In the genomic region with DNA sequence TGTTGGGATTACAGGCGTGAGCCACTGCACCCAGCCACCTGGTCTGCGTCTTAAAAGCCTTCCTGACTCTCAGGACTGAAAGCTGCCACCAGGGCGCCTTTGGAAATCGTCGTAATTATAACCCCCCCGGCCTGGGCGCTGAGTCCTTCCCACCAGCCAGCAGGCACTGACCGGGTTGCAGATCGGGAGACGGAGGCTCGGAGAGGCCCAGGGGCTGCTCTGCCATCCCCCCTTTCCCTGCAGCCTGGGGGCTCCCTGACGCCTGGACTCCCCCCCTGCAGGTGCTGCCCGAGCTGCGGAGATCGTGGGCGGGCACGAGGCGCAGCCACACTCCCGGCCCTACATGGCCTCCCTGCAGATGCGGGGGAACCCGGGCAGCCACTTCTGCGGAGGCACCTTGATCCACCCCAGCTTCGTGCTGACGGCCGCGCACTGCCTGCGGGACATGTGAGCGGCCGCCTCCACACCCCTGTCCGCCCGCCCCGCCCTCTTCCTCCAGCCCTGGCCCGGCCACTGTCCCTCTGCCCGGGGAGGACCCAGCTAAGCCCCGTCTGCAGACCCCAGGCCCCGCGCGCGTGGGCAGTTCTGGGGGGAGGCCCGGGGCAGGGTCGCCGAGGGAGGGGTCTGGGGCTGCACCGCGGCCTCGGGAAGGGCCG, we compare ENCODE assay signal across 10 cellular contexts. TPM values are rescaled to one million over a fixed set of nuclear protein-coding genes. Genes with fewer than 3 reads are reported as not detected.
DNase-seq lines count a peak whose midpoint lies in the region; ATAC-seq, FAIRE-seq and TF ChIP-seq lines count a peak whose summit lies in the region.
"Had no signal": no experiment of that assay in that cellular context is flagged by ENCODE, and none has a peak within 500 bp of the region (broad histone marks: within the 10 kb centered on the region; RNA-seq: fewer than 3 reads in every experiment).

No MANE protein-coding gene starts in this region.

- TF ChIP-seq CTCF in A549 (IDR thresholded peaks at IDR 0.05) (no peak), HEK293 (tag by site-specific recombination; IDR thresholded peaks at IDR 0.05) (peak; percentile 19; the same call in 1 of the 2 replicates), MCF 10A (IDR thresholded peaks at IDR 0.05; ENCODE audit: unreplicated experiment) (no peak), right lobe of liver (IDR thresholded peaks at IDR 0.05) (no peak)

- H3K36me3 Mint-ChIP-seq in MCF 10A (ENCODE audit: insufficient read depth, unreplicated experiment) = no peaks in the 10 kb centered on the region

- intact Hi-C loops in MCF 10A (cut with micrococcal nuclease) (no loop called here), right lobe of liver (cut with DNase I) (no loop called here)

- peaks cover 23% of the 10 kb centered on the region for H3K27me3 Mint-ChIP-seq in MCF 10A (ENCODE audit: insufficient read depth, unreplicated experiment)

- ATAC-seq in A549 (peak; percentile 83 to 84), right lobe of liver (peak; percentile 64 to 74 (median 67)), GM19395 (IDR thresholded peaks at IDR 0.05; ENCODE audit: unreplicated experiment) (no peak)

- no peak for TF ChIP-seq POLR2A in A549 (IDR thresholded peaks at IDR 0.05; ENCODE audit: low read length)
- no peak for TF ChIP-seq POLR2A in right lobe of liver (IDR thresholded peaks at IDR 0.05)

- TF ChIP-seq EP300 in A549 (IDR thresholded peaks at IDR 0.05) = no peak

- POLR2A ChIA-PET in A549 (lab: Yijun Ruan, JAX) (no interaction called here), HEK293 (lab: Yijun Ruan, JAX) (interaction anchor here (0.6 kb wide), 1 partner anchor 20 kb away, joined by 6 read pairs; no protein-coding TSS in a partner anchor), MCF 10A (lab: Yijun Ruan, JAX) (interaction anchor here (0.7 kb wide), 1 partner anchor 25 kb away, joined by 3 read pairs; no protein-coding TSS in a partner anchor)

- H3K27ac ChIP-seq in A549 (peak overlapping the region; percentile 53 to 85; a peak in 5 of 6 replicates), HEK293 (ENCODE audit: extremely low read depth, low read depth, low read length) (no peak overlapping the region), right lobe of liver (no peak overlapping the region)

- no TSS peak for BruUV-seq in MCF 10A (replicated peaks; lab: Mats Ljungman, UMichigan)

- no peaks in the 10 kb centered on the region for H3K36me3 ChIP-seq in HEK293 (ENCODE audit: control insufficient read depth in 2 of 2, insufficient read depth in 1 of 2, low read length in 2 of 2)
- H3K36me3 ChIP-seq in right lobe of liver = no peaks in the 10 kb centered on the region

- WGBS in A549 (ENCODE audit: missing lambda C conversion rate) = 0% methylated on average over 5 of the region's 46 CpGs
- WGBS in right lobe of liver (ENCODE audit: insufficient coverage, low coverage, low lambda C conversion rate, missing lambda C conversion rate) = 0% methylated on average over 1 of the region's 46 CpGs

- H3K4me1 Mint-ChIP-seq in MCF 10A (ENCODE audit: insufficient read depth, unreplicated experiment) = peaks cover 12% of the 10 kb centered on the region

- peak in 1 of 2 experiments; percentile 55 for DNase-seq in A549 (ENCODE audit: low read depth in 1 of 2, low spot score in 1 of 2)
- DNase-seq in MCF 10A (ENCODE audit: unreplicated experiment) = peak; percentile 33
- DNase-seq in right lobe of liver = peak in 1 of 3 donors; percentile 58
- no peak for DNase-seq in SK-N-DZ (ENCODE audit: low spot score)
- DNase-seq in NCI-H2171 treated with DMSO at 0.1 percent for 48 hours (lab: John Stamatoyannopoulos, UW) = no peak
- DNase-seq in H4 (ENCODE audit: low spot score) = no peak
- DNase-seq: DMS153 had no signal

- no peak for FAIRE-seq in A549 (lab: Jason Lieb, UNC)

- CTCF ChIA-PET in A549 (lab: Yijun Ruan, JAX) (interaction anchor here (1.1 to 1.2 kb wide), 2 partner anchors 17 to 73 kb away, joined by 3 to 5 read pairs; no protein-coding TSS in a partner anchor), HEK293 (lab: Yijun Ruan, JAX) (interaction anchor here (1.0 kb wide), 1 partner anchor 14 kb away, joined by 3 read pairs; no protein-coding TSS in a partner anchor), MCF 10A (lab: Yijun Ruan, JAX) (interaction anchor here (0.6 to 0.8 kb wide), 3 partner anchors 50 to 115 kb away, joined by 3 to 4 read pairs (median 3); a partner anchor contains a TSS)

- H3K4me2 ChIP-seq in A549 = peak overlapping the region; percentile 99

- H3K27me3 ChIP-seq in right lobe of liver = peaks cover 0 to 8% of the 10 kb centered on the region in 2 donors

- TF ChIP-seq RAD21 in A549 (conservative IDR thresholded peaks at IDR 0.05 in 1 of 2, IDR thresholded peaks at IDR 0.05 in 1 of 2) = no peak

- peak overlapping the region; percentile 59 for H3K4me3 Mint-ChIP-seq in MCF 10A (ENCODE audit: unreplicated experiment)
- H3K4me3 Mint-ChIP-seq: T-helper 1 cell treated with Interleukin-12 subunit alpha and Interleukin-12 subunit beta and Interleukin-4 antibody, amounts not matched to agents 30 μg/mL and 1 μg/mL, for 36 hours had no signal

- H3K9me3 ChIP-seq in A549 (no peaks in the 10 kb centered on the region), HEK293 (ENCODE audit: control insufficient read depth, insufficient read depth, low read depth, low read length) (no peaks in the 10 kb centered on the region), right lobe of liver (no peaks in the 10 kb centered on the region)

- no peak overlapping the region for H3K27ac Mint-ChIP-seq in MCF 10A (ENCODE audit: low read depth, unreplicated experiment)
- H3K27ac Mint-ChIP-seq: T-helper 1 cell treated with Interleukin-12 subunit alpha and Interleukin-12 subunit beta and Interleukin-4 antibody, amounts not matched to agents 30 μg/mL and 1 μg/mL, for 36 hours had no signal

- H3K4me1 ChIP-seq in A549 = peaks cover 9% of the 10 kb centered on the region; the same call in 1 of the 3 replicates
- H3K4me1 ChIP-seq in HEK293 (ENCODE audit: control insufficient read depth, insufficient read depth, low read length) = no peaks in the 10 kb centered on the region; the same call in 1 of the 2 replicates
- peaks cover 0 to 8% (median 0%) of the 10 kb centered on the region in 4 donors for H3K4me1 ChIP-seq in right lobe of liver

- peaks cover 7% of the 10 kb centered on the region for H3K9me3 Mint-ChIP-seq in MCF 10A (ENCODE audit: unreplicated experiment)
- H3K9me3 Mint-ChIP-seq: T-helper 1 cell treated with Interleukin-12 subunit alpha and Interleukin-12 subunit beta and Interleukin-4 antibody, amounts not matched to agents 30 μg/mL and 1 μg/mL, for 36 hours had no signal

- H3K4me3 ChIP-seq in A549 (peak overlapping the region; percentile 47), HEK293 (ENCODE audit: low read depth, low read length) (peak overlapping the region; percentile 9), right lobe of liver (no peak overlapping the region)

RNA-seq across cellular contexts. Expression of a gene that starts 2.5 kb away (rescaled TPM):
- polyA plus RNA-seq in A549 (2011; rRNA removed) (0.21 and 0.36 TPM in 2 replicates), A549 (2017; fragmentation: RNase III; extraction: RNeasy Plus Mini Kit Qiagen cat#74134 plus additional on column Dnase treatment) (0.18 to 0.39 TPM (median 0.24 TPM) in 3 replicates)
- 0.53 and 0.69 TPM in 2 replicates for polyA plus RNA-seq in A549 (2012; cell fraction: cytosol; rRNA removed)
- polyA plus RNA-seq in A549 (2012; cell fraction: nucleus; rRNA removed) = 0.34 and 0.65 TPM in 2 replicates
- 0.44 TPM in 1 of 2 replicates, not detected in the other for polyA minus RNA-seq in A549 (2011; rRNA and poly(A)+ RNA removed)
- total RNA-seq in MCF 10A (2022) (not detected in 2 replicates), right lobe of liver (1 to 10 TPM in 2 of 6 experiments, not detected in 4; 2.3 to 2.9 TPM)
- not detected in 2 replicates for polyA plus RNA-seq in SK-N-DZ (2014; cell fraction: cytosol; rRNA removed)
- not detected in 2 replicates for polyA plus RNA-seq in SK-N-DZ (2014; cell fraction: nucleus; rRNA removed)
- 0.72 TPM in 1 of 2 replicates, not detected in the other for total RNA-seq in H4 (2014; rRNA removed; shearing (Covaris generic))

RNA-seq across cellular contexts. Expression of a gene that starts 8.8 kb away (rescaled TPM):
- 0.15 and 0.35 TPM in 2 replicates for polyA plus RNA-seq in A549 (2011; rRNA removed)
- 0.15 and 0.22 TPM in 2 replicates for polyA plus RNA-seq in A549 (2012; cell fraction: cytosol; rRNA removed)
- 0.42 and 0.48 TPM in 2 replicates for polyA plus RNA-seq in A549 (2012; cell fraction: nucleus; rRNA removed)
- 0.14 to 0.15 TPM (median 0.15 TPM) in 3 replicates for polyA plus RNA-seq in A549 (2017; fragmentation: RNase III; extraction: RNeasy Plus Mini Kit Qiagen cat#74134 plus additional on column Dnase treatment)
- polyA minus RNA-seq in A549 (2011; rRNA and poly(A)+ RNA removed) = not detected in 2 replicates
- not detected in 2 replicates for total RNA-seq in MCF 10A (2022)
- total RNA-seq in right lobe of liver = 1 to 10 TPM in 2 of 6 experiments, under 1 TPM in 1, not detected in 3; 0.59 to 4.2 (median 3.3) TPM
- polyA plus RNA-seq in SK-N-DZ (2014; cell fraction: cytosol; rRNA removed) = not detected in 2 replicates
- polyA plus RNA-seq in SK-N-DZ (2014; cell fraction: nucleus; rRNA removed) = not detected in 2 replicates
- not detected in 2 replicates for total RNA-seq in H4 (2014; rRNA removed; shearing (Covaris generic))

RNA-seq across cellular contexts. Expression of a gene that starts 15.7 kb away (rescaled TPM):
- polyA plus RNA-seq in A549 (2011; rRNA removed) (0.15 and 0.31 TPM in 2 replicates), A549 (2017; fragmentation: RNase III; extraction: RNeasy Plus Mini Kit Qiagen cat#74134 plus additional on column Dnase treatment) (0.26 to 0.55 TPM (median 0.32 TPM) in 3 replicates)
- 0.16 and 0.26 TPM in 2 replicates for polyA plus RNA-seq in A549 (2012; cell fraction: cytosol; rRNA removed)
- polyA plus RNA-seq in A549 (2012; cell fraction: nucleus; rRNA removed) = 4.7 and 5.9 TPM in 2 replicates
- not detected in 2 replicates for polyA minus RNA-seq in A549 (2011; rRNA and poly(A)+ RNA removed)
- total RNA-seq in MCF 10A (2022) (not detected in 2 replicates), right lobe of liver (1 to 10 TPM in 2 of 6 experiments, under 1 TPM in 1, not detected in 3; 0.15 to 3.6 (median 1.8) TPM)
- polyA plus RNA-seq in SK-N-DZ (2014; cell fraction: cytosol; rRNA removed) = not detected in 2 replicates
- 0.39 and 0.64 TPM in 2 replicates for polyA plus RNA-seq in SK-N-DZ (2014; cell fraction: nucleus; rRNA removed)
- not detected in 2 replicates for total RNA-seq in H4 (2014; rRNA removed; shearing (Covaris generic))

RNA-seq across cellular contexts. Expression of a gene that starts 16.2 kb away (rescaled TPM):
- polyA plus RNA-seq in A549 (2011; rRNA removed) (7.6 TPM in 2 replicates), A549 (2017; fragmentation: RNase III; extraction: RNeasy Plus Mini Kit Qiagen cat#74134 plus additional on column Dnase treatment) (13.8 to 14.8 TPM (median 14.3 TPM) in 3 replicates)
- 20.5 and 36.1 TPM in 2 replicates for polyA plus RNA-seq in A549 (2012; cell fraction: cytosol; rRNA removed)
- polyA plus RNA-seq in A549 (2012; cell fraction: nucleus; rRNA removed) = 19.4 and 48.1 TPM in 2 replicates
- 3.1 and 3.9 TPM in 2 replicates for polyA minus RNA-seq in A549 (2011; rRNA and poly(A)+ RNA removed)
- total RNA-seq in MCF 10A (2022) (0.88 and 1.1 TPM in 2 replicates), right lobe of liver (1 to 10 TPM; 3.5 to 9.6 (median 7.8) TPM)
- polyA plus RNA-seq in SK-N-DZ (2014; cell fraction: cytosol; rRNA removed) = 3.0 and 4.2 TPM in 2 replicates
- polyA plus RNA-seq in SK-N-DZ (2014; cell fraction: nucleus; rRNA removed) = 0.96 and 2.8 TPM in 2 replicates
- total RNA-seq in H4 (2014; rRNA removed; shearing (Covaris generic)) = 2.3 and 3.5 TPM in 2 replicates

RNA-seq across cellular contexts. Expression of a gene that starts 21.6 kb away (rescaled TPM):
- polyA plus RNA-seq in A549 (2011; rRNA removed) (2.6 and 3.2 TPM in 2 replicates), A549 (2017; fragmentation: RNase III; extraction: RNeasy Plus Mini Kit Qiagen cat#74134 plus additional on column Dnase treatment) (3.5 to 4.2 TPM (median 3.7 TPM) in 3 replicates)
- 4.1 and 7.6 TPM in 2 replicates for polyA plus RNA-seq in A549 (2012; cell fraction: cytosol; rRNA removed)
- polyA plus RNA-seq in A549 (2012; cell fraction: nucleus; rRNA removed) = 9.8 and 12.3 TPM in 2 replicates
- 4.2 and 6.4 TPM in 2 replicates for polyA minus RNA-seq in A549 (2011; rRNA and poly(A)+ RNA removed)
- total RNA-seq in MCF 10A (2022) (not detected in 2 replicates), right lobe of liver (not detected)
- 153 and 228 TPM in 2 replicates for polyA plus RNA-seq in SK-N-DZ (2014; cell fraction: cytosol; rRNA removed)
- polyA plus RNA-seq in SK-N-DZ (2014; cell fraction: nucleus; rRNA removed) = 134 and 172 TPM in 2 replicates
- total RNA-seq in H4 (2014; rRNA removed; shearing (Covaris generic)) = 0.14 TPM in 1 of 2 replicates, not detected in the other

Comparison
In these comparisons a context has a peak if more than half of its experiments do, and no peak if none do; other contexts are left out.
1. H3K27ac ChIP-seq: peak in A549 (2 of 2); none in HEK293 (single experiment) and right lobe of liver (0 of 3).
2. H3K4me3 ChIP-seq: peak in A549 (single experiment) and HEK293 (single experiment); none in right lobe of liver (0 of 3).